In genomic region chr11:7281083-7281482, GRCh38 we compare ENCODE assay signal across 18 cellular contexts. TPM values are rescaled to one million over a fixed set of nuclear protein-coding genes. Genes with fewer than 3 reads are reported as not detected.
DNase-seq lines count a peak whose midpoint lies in the region; TF ChIP-seq lines count a peak whose summit lies in the region.
"Had no signal": no experiment of that assay in that cellular context is flagged by ENCODE, and none has a peak within 500 bp of the region (broad histone marks: within the 10 kb centered on the region; RNA-seq: fewer than 3 reads in every experiment).

No MANE protein-coding gene starts in this region.

- H4K20me1 ChIP-seq in smooth muscle cell (ENCODE audit: low read depth) = no peaks in the 10 kb centered on the region

- 60% methylated on average over 1 of the region's 1 CpG for WGBS in smooth muscle cell (ENCODE audit: low lambda C conversion rate)

- no peak overlapping the region for H3K4me3 ChIP-seq in foreskin fibroblast (ENCODE audit: low read depth in 1 of 2, low read length in 2 of 2)
- H3K4me3 ChIP-seq in smooth muscle cell = no peak overlapping the region
- H3K4me3 ChIP-seq: gastroesophageal sphincter, right lobe of liver had no signal

- H3K4me3 Mint-ChIP-seq in progenitor cell of endocrine pancreas (ENCODE audit: low read depth) = no peak overlapping the region
- H3K4me3 Mint-ChIP-seq: IgD-negative memory B cell had no signal

- no peaks in the 10 kb centered on the region for H3K36me3 Mint-ChIP-seq in progenitor cell of endocrine pancreas (ENCODE audit: insufficient read depth)
- H3K36me3 Mint-ChIP-seq: IgD-negative memory B cell had no signal

- no peaks in the 10 kb centered on the region for H3F3A ChIP-seq in smooth muscle cell (ENCODE audit: low read depth)

- H3K9me3 Mint-ChIP-seq in progenitor cell of endocrine pancreas (ENCODE audit: low read depth) = peaks cover 9% of the 10 kb centered on the region

- H3K79me2 ChIP-seq in smooth muscle cell (ENCODE audit: low read depth) = no peaks in the 10 kb centered on the region

- peak overlapping the region; percentile 42 for H3K27ac ChIP-seq in smooth muscle cell (ENCODE audit: low read depth)
- H3K27ac ChIP-seq: gastroesophageal sphincter, right lobe of liver had no signal

- no peak overlapping the region for H3K4me2 ChIP-seq in smooth muscle cell

- peak overlapping the region; percentile 12 for H3K9ac ChIP-seq in smooth muscle cell (ENCODE audit: low read depth)

- H3K36me3 ChIP-seq in smooth muscle cell (ENCODE audit: low read depth) = no peaks in the 10 kb centered on the region
- H3K36me3 ChIP-seq: gastroesophageal sphincter, right lobe of liver had no signal

- no peaks in the 10 kb centered on the region for H3K4me1 ChIP-seq in smooth muscle cell (ENCODE audit: low read depth)
- H3K4me1 ChIP-seq: gastroesophageal sphincter had no signal

- no peaks in the 10 kb centered on the region for H3K27me3 ChIP-seq in smooth muscle cell (ENCODE audit: low read depth)
- H3K27me3 ChIP-seq: gastroesophageal sphincter, right lobe of liver had no signal

- no peaks in the 10 kb centered on the region for H3K9me3 ChIP-seq in smooth muscle cell (replicated peaks; ENCODE audit: low read depth)
- H3K9me3 ChIP-seq: right lobe of liver had no signal

- no peaks in the 10 kb centered on the region for H3K4me1 Mint-ChIP-seq in progenitor cell of endocrine pancreas (ENCODE audit: low read depth)
- H3K4me1 Mint-ChIP-seq: IgD-negative memory B cell had no signal

- TF ChIP-seq CTCF in foreskin fibroblast (IDR thresholded peaks at IDR 0.05; ENCODE audit: low read depth, low read length) = no peak
- TF ChIP-seq CTCF in smooth muscle cell (IDR thresholded peaks at IDR 0.05; ENCODE audit: borderline replicate concordance, insufficient read depth, poor library complexity, severe bottlenecking) = no peak
- no peak for TF ChIP-seq CTCF in progenitor cell of endocrine pancreas (IDR thresholded peaks at IDR 0.05; ENCODE audit: unreplicated experiment)

- H3K27me3 Mint-ChIP-seq in progenitor cell of endocrine pancreas = peaks cover 8% of the 10 kb centered on the region

- no peak overlapping the region for H3K27ac Mint-ChIP-seq in progenitor cell of endocrine pancreas
- H3K27ac Mint-ChIP-seq: IgD-negative memory B cell had no signal

- DNase-seq in HPDE6-E6E7 (ENCODE audit: extremely low spot score) = peak; percentile 22
- peak; percentile 13 to 29 for DNase-seq in SW 1271 (lab: John Stamatoyannopoulos, UW)
- peak; percentile 33 to 46 for DNase-seq in foreskin fibroblast
- no peak for DNase-seq in smooth muscle cell (lab: John Stamatoyannopoulos, UW; ENCODE audit: unreplicated experiment)
- no peak for DNase-seq in activated CD8-positive, alpha-beta memory T cell treated with anti-CD3 and anti-CD28 coated beads, Interleukin-2, amount 50 U/mL, for 48 hours
- no peak for DNase-seq in DMS153 treated with DMSO at 0.1 percent for 48 hours (lab: John Stamatoyannopoulos, UW; ENCODE audit: unreplicated experiment)
- DNase-seq in AG08395 (ENCODE audit: low spot score) = no peak
- no peak for DNase-seq in progenitor cell of endocrine pancreas (ENCODE audit: low spot score, unreplicated experiment)
- DNase-seq: activated CD4-positive, alpha-beta T cell treated with anti-CD3 and anti-CD28 coated beads, Interleukin-2, amount 50 U/mL, for 1 hour; activated naive CD4-positive, alpha-beta T cell treated with anti-CD3 and anti-CD28 coated beads, Interleukin-2, amount 50 U/mL, for 16 hours; C1 segment of cervical spinal cord; NCI-H1092 treated with DMSO at 0.1 percent for 48 hours; NCI-H2171 treated with DMSO at 0.1 percent for 48 hours; NK-92 treated with Interleukin-12 subunit alpha and Interleukin-12 subunit beta, amount 100 ng/mL, for 24 hours; right lobe of liver; SHP77 treated with DMSO at 0.1 percent for 48 hours had no signal

- no peak overlapping the region for H2AFZ ChIP-seq in smooth muscle cell (ENCODE audit: low read depth)

RNA-seq across cellular contexts. Expression of gene SYT9, which starts 29.4 kb away (rescaled TPM):
- 0.45 TPM in 1 of 2 replicates, not detected in the other for total RNA-seq in smooth muscle cell
- polyA plus RNA-seq in smooth muscle cell = 0.06 TPM in 1 of 2 replicates, not detected in the other
- 0.42 and 0.57 TPM in 2 replicates for total RNA-seq in progenitor cell of endocrine pancreas

Comparison
In these comparisons a context has a peak if more than half of its experiments do, and no peak if none do; other contexts are left out.
1. DNase-seq: peak in HPDE6-E6E7 (single experiment), SW 1271 (2 of 2) and foreskin fibroblast (2 of 2); none in smooth muscle cell (single experiment), activated CD8-positive, alpha-beta memory T cell treated with anti-CD3 and anti-CD28 coated beads, Interleukin-2, amount 50 U/mL, for 48 hours (single experiment), DMS153 treated with DMSO at 0.1 percent for 48 hours (single experiment), AG08395 (single experiment) and progenitor cell of endocrine pancreas (single experiment).